23 cellular contexts compared by ENCODE assay signal in the genomic region with DNA sequence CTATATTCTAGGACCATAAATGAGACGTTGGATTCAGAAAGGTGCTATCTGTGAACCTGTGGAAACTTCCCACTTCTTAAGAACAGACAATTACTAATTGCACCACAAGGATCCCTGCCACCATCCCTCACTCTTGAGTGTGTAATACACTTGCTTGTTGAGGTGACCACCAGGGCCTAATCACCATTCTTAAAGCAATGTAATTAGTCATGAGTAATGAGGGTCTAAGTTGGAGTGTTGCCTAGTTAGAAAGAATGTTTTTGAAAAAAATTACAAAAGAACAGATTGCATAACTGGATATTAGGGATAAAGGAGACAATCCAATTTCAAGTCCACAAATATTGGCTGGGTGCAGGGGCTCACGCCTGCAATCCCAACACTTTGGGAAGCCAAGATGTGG.
"Had no signal": no experiment of that assay in that cellular context is flagged by ENCODE, and none has a peak within 500 bp of the region (broad histone marks: within the 10 kb centered on the region; RNA-seq: fewer than 3 reads in every experiment).

No MANE protein-coding gene starts in this region.

- H3K27ac ChIP-seq: brain microvascular endothelial cell, right atrium auricular region, skin epidermis, tibial nerve, vagina had no signal

- FAIRE-seq: frontal cortex had no signal

- H3K27ac Mint-ChIP-seq: activated CD8-positive, alpha-beta memory T cell treated with anti-CD3 and anti-CD28 coated beads, Interleukin-2, amount 10 ng/mL, durations not matched to agents 7 days and 5 days; activated naive CD4-positive, alpha-beta T cell treated with anti-CD3 and anti-CD28 coated beads, Interleukin-2, amount 50 U/mL, for 72 hours; activated T-cell treated with anti-CD3 and anti-CD28 coated beads, Interleukin-2, amount 50 U/mL, for 24 hours; dendritic cell treated with granulocyte-macrophage colony-stimulating factor and Interleukin-4, amounts not matched to agents 40 ng/mL and 50 ng/mL, for 4 days; effector memory CD8-positive, alpha-beta T cell; immature natural killer cell; natural killer cell treated with Interleukin-12 subunit alpha and Interleukin-12 subunit beta and Interleukin-15 and Interleukin-18, amount 100 ng/mL, for 72 hours; T-cell had no signal

- H3K4me3 Mint-ChIP-seq: activated CD8-positive, alpha-beta memory T cell treated with anti-CD3 and anti-CD28 coated beads, Interleukin-2, amount 10 ng/mL, durations not matched to agents 7 days and 5 days; activated T-cell treated with anti-CD3 and anti-CD28 coated beads, Interleukin-2, amount 50 U/mL, for 24 hours; dendritic cell treated with granulocyte-macrophage colony-stimulating factor and Interleukin-4, amounts not matched to agents 40 ng/mL and 50 ng/mL, for 4 days; effector memory CD8-positive, alpha-beta T cell; immature natural killer cell; natural killer cell treated with Interleukin-12 subunit alpha and Interleukin-12 subunit beta and Interleukin-15 and Interleukin-18, amount 100 ng/mL, for 72 hours; T-cell had no signal

- DNase-seq: activated CD4-positive, alpha-beta T cell treated with anti-CD3 and anti-CD28 coated beads, Interleukin-2, amount 50 U/mL, for 4 hours; activated CD4-positive, CD25-positive, alpha-beta regulatory T cell treated with anti-CD3 and anti-CD28 coated beads, Interleukin-2, amount 50 U/mL, for 72 hours; activated CD8-positive, alpha-beta memory T cell treated with anti-CD3 and anti-CD28 coated beads, Interleukin-2, amount 10 ng/mL, durations not matched to agents 7 days and 5 days; activated T-cell treated with anti-CD3 and anti-CD28 coated beads, Interleukin-2, amount 50 U/mL, for 24 hours; brain microvascular endothelial cell; cerebellar nuclear complex; effector memory CD8-positive, alpha-beta T cell; immature natural killer cell; posterior cingulate gyrus; stimulated activated CD4-positive, alpha-beta T cell treated with anti-CD3 and anti-CD28 coated beads, Interleukin-15, amount 100 ng/mL, for 24 hours; stimulated activated CD4-positive, alpha-beta T cell treated with anti-CD3 and anti-CD28 coated beads, Interleukin-4, amount 100 ng/mL, for 1 hour; stimulated activated naive CD4-positive, alpha-beta T cell treated with Interleukin-2 at 50 U/mL for 16 hours; substantia nigra; T-cell; T-helper 9 cell had no signal

- H3K27me3 Mint-ChIP-seq: activated CD8-positive, alpha-beta memory T cell treated with anti-CD3 and anti-CD28 coated beads, Interleukin-2, amount 10 ng/mL, durations not matched to agents 7 days and 5 days had no signal

- H3K36me3 Mint-ChIP-seq: activated CD8-positive, alpha-beta memory T cell treated with anti-CD3 and anti-CD28 coated beads, Interleukin-2, amount 10 ng/mL, durations not matched to agents 7 days and 5 days; immature natural killer cell; natural killer cell treated with Interleukin-12 subunit alpha and Interleukin-12 subunit beta and Interleukin-15 and Interleukin-18, amount 100 ng/mL, for 72 hours; T-cell had no signal

- H3K36me3 ChIP-seq: brain microvascular endothelial cell, right atrium auricular region, tibial nerve, vagina had no signal

- H3K4me1 Mint-ChIP-seq: activated CD8-positive, alpha-beta memory T cell treated with anti-CD3 and anti-CD28 coated beads, Interleukin-2, amount 10 ng/mL, durations not matched to agents 7 days and 5 days; immature natural killer cell; T-cell had no signal

- ATAC-seq: activated CD8-positive, alpha-beta memory T cell treated with anti-CD3 and anti-CD28 coated beads, Interleukin-2, amount 10 ng/mL, durations not matched to agents 7 days and 5 days; activated naive CD4-positive, alpha-beta T cell treated with anti-CD3 and anti-CD28 coated beads, Interleukin-2, amount 50 U/mL, for 72 hours; effector memory CD8-positive, alpha-beta T cell; natural killer cell treated with Interleukin-12 subunit alpha and Interleukin-12 subunit beta and Interleukin-15 and Interleukin-18, amount 100 ng/mL, for 72 hours; T-cell had no signal

- H3K4me3 ChIP-seq: right atrium auricular region, skin epidermis, tibial nerve, vagina had no signal

- H3K27me3 ChIP-seq: brain microvascular endothelial cell, right atrium auricular region, tibial nerve, vagina had no signal

- H3K9me3 Mint-ChIP-seq: activated naive CD4-positive, alpha-beta T cell treated with anti-CD3 and anti-CD28 coated beads, Interleukin-2, amount 50 U/mL, for 72 hours; effector memory CD8-positive, alpha-beta T cell; immature natural killer cell; natural killer cell treated with Interleukin-12 subunit alpha and Interleukin-12 subunit beta and Interleukin-15 and Interleukin-18, amount 100 ng/mL, for 72 hours had no signal

- H3K4me1 ChIP-seq: right atrium auricular region, tibial nerve, vagina had no signal

- H3K9me3 ChIP-seq: vagina had no signal
